Comparison of ENCODE assay signal across 8 cellular contexts in the genomic region with DNA sequence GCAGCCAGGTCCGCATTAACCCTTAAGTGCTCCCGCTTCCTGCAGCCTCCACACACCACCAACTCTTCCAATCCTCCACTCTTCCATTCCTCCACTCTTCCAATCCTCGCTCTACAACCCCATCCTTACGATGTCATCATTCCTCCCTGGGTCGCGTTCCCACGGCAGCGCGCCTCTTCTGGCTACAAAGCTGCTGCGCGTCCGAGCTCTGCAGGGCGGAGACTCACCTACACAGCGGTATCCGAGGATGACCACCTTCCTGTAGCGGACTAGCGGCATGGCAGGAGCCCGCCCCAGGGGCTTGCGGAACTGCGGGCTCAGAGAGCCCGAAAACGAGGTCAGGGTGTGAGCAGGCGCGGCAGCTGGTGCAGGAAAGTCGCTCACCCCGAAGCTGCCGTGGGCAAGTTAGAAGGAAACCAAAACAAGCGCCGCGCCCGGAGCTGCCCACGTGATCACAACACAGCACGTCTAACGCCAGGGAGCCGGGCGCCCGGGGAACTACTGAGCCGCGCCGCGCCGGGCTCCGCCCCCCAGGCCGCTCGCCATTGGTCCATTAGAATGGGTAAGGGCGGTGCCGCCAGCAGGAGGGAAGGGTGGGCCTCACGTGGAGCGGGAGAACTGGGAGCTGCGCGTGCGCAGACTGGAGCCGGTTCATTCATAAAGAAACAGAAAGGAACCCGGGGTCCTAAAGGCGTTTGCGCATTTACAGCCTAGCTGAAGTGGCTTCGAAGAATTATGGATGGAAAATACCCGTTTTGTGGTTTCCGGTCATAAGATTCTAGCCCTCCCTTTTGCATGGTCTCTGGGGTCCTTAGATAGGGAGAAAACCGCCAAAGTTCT. TPM values are rescaled to one million over a fixed set of nuclear protein-coding genes. Genes with fewer than 3 reads are reported as not detected.
DNase-seq lines count a peak whose midpoint lies in the region; TF ChIP-seq lines count a peak whose summit lies in the region.

A gene with protein sequence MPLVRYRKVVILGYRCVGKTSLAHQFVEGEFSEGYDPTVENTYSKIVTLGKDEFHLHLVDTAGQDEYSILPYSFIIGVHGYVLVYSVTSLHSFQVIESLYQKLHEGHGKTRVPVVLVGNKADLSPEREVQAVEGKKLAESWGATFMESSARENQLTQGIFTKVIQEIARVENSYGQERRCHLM (minus strand): TSS at position 473 of the 840 bp plus-strand sequence. CDS start 194 bp downstream, at position 279.

- peak within 1 kb of the TSS; percentile 69 for H3K9ac ChIP-seq in fibroblast of lung (ENCODE audit: insufficient read depth, low read length)

- H4K20me1 ChIP-seq in fibroblast of lung (ENCODE audit: control insufficient read depth, extremely low read depth, insufficient read depth, low read length) = no peaks in the 10 kb centered on the region

- no peaks in the 10 kb centered on the region for H3K27me3 ChIP-seq in fibroblast of lung (ENCODE audit: control insufficient read depth, insufficient read depth, low read length)

- peak within 1 kb of the TSS; percentile 57 for H3K27ac ChIP-seq in fibroblast of lung (ENCODE audit: insufficient read depth, low read length)

- H3K4me2 ChIP-seq in fibroblast of lung (ENCODE audit: extremely low read depth, insufficient read depth, low read length) = peak within 1 kb of the TSS; percentile 96

- no peaks in the 10 kb centered on the region for H3K9me3 ChIP-seq in fibroblast of lung (ENCODE audit: control insufficient read depth, insufficient read depth, low read depth, low read length)

- peak within 1 kb of the TSS; percentile 73 to 97 (median 88) for H3K4me3 ChIP-seq in fibroblast of lung (replicated peaks in 1 of 4; ENCODE audit: control extremely low read depth in 1 of 4, insufficient read depth in 1 of 4, low read depth in 3 of 4, low read length in 4 of 4)

- peak; percentile 98 for DNase-seq in ELR (ENCODE audit: low read depth)
- peak; percentile 96 for DNase-seq in H4 (ENCODE audit: low spot score)
- peak; percentile 95 for DNase-seq in RPMI7951 (ENCODE audit: low read depth)
- peak; percentile 100 for DNase-seq in activated T-helper 1 cell treated with anti-CD3 and anti-CD28 coated beads, Interleukin-12 subunit alpha, Interleukin-12 subunit beta, Interleukin-2, Interleukin-4 antibody, amounts not matched to agents 30 ng/mL and 10 ng/mL and 1 ng/mL, durations not matched to agents 14 hours and 24 hours and 36 hours (ENCODE audit: low spot score)
- DNase-seq in fibroblast of lung (ENCODE audit: low read depth in 2 of 2) = peak; percentile 92 to 95

- no peaks in the 10 kb centered on the region for H3K36me3 ChIP-seq in fibroblast of lung (ENCODE audit: control insufficient read depth, insufficient read depth, low read length)

- peaks cover 8% of the 10 kb centered on the region for H3K36me3 Mint-ChIP-seq in activated T-helper 1 cell treated with anti-CD3 and anti-CD28 coated beads, Interleukin-12 subunit alpha, Interleukin-12 subunit beta, Interleukin-2, Interleukin-4 antibody, amounts not matched to agents 30 ng/mL and 10 ng/mL and 1 ng/mL, durations not matched to agents 14 hours and 24 hours and 36 hours (ENCODE audit: low read depth)
- no peaks in the 10 kb centered on the region for H3K36me3 Mint-ChIP-seq in nephron (ENCODE audit: low read depth)
- H3K36me3 Mint-ChIP-seq in stimulated activated naive CD8-positive, alpha-beta T cell treated with anti-CD3 and anti-CD28 coated beads, Interleukin-15, Interleukin-2, amounts not matched to agents 100 ng/mL and 50 ng/mL, for 24 hours (ENCODE audit: low read depth) = peaks cover 15% of the 10 kb centered on the region

- H3K27me3 Mint-ChIP-seq in activated T-helper 1 cell treated with anti-CD3 and anti-CD28 coated beads, Interleukin-12 subunit alpha, Interleukin-12 subunit beta, Interleukin-2, Interleukin-4 antibody, amounts not matched to agents 30 ng/mL and 10 ng/mL and 1 ng/mL, durations not matched to agents 14 hours and 24 hours and 36 hours (ENCODE audit: insufficient read depth) = no peaks in the 10 kb centered on the region
- H3K27me3 Mint-ChIP-seq in nephron (ENCODE audit: low read depth) = peaks cover 13% of the 10 kb centered on the region
- no peaks in the 10 kb centered on the region for H3K27me3 Mint-ChIP-seq in stimulated activated naive CD8-positive, alpha-beta T cell treated with anti-CD3 and anti-CD28 coated beads, Interleukin-15, Interleukin-2, amounts not matched to agents 100 ng/mL and 50 ng/mL, for 24 hours

- peak within 1 kb of the TSS; percentile 97 for H3K27ac Mint-ChIP-seq in activated T-helper 1 cell treated with anti-CD3 and anti-CD28 coated beads, Interleukin-12 subunit alpha, Interleukin-12 subunit beta, Interleukin-2, Interleukin-4 antibody, amounts not matched to agents 30 ng/mL and 10 ng/mL and 1 ng/mL, durations not matched to agents 14 hours and 24 hours and 36 hours
- peak within 1 kb of the TSS in 1 of 3 experiments; percentile 24 for H3K27ac Mint-ChIP-seq in nephron
- peak within 1 kb of the TSS; percentile 88 for H3K27ac Mint-ChIP-seq in stimulated activated naive CD8-positive, alpha-beta T cell treated with anti-CD3 and anti-CD28 coated beads, Interleukin-15, Interleukin-2, amounts not matched to agents 100 ng/mL and 50 ng/mL, for 24 hours

- H3K79me2 ChIP-seq in fibroblast of lung (ENCODE audit: control insufficient read depth, insufficient read depth, low read length) = no peaks in the 10 kb centered on the region

- peak within 1 kb of the TSS; percentile 99 for H2AFZ ChIP-seq in fibroblast of lung (ENCODE audit: low read length)

- peak within 1 kb of the TSS; percentile 100 for H3K4me3 Mint-ChIP-seq in activated T-helper 1 cell treated with anti-CD3 and anti-CD28 coated beads, Interleukin-12 subunit alpha, Interleukin-12 subunit beta, Interleukin-2, Interleukin-4 antibody, amounts not matched to agents 30 ng/mL and 10 ng/mL and 1 ng/mL, durations not matched to agents 14 hours and 24 hours and 36 hours
- H3K4me3 Mint-ChIP-seq in nephron = peak within 1 kb of the TSS; percentile 88 to 93 (median 92)
- H3K4me3 Mint-ChIP-seq in stimulated activated naive CD8-positive, alpha-beta T cell treated with anti-CD3 and anti-CD28 coated beads, Interleukin-15, Interleukin-2, amounts not matched to agents 100 ng/mL and 50 ng/mL, for 24 hours = peak within 1 kb of the TSS; percentile 94

- peaks cover 26% of the 10 kb centered on the region for H3K4me1 Mint-ChIP-seq in activated T-helper 1 cell treated with anti-CD3 and anti-CD28 coated beads, Interleukin-12 subunit alpha, Interleukin-12 subunit beta, Interleukin-2, Interleukin-4 antibody, amounts not matched to agents 30 ng/mL and 10 ng/mL and 1 ng/mL, durations not matched to agents 14 hours and 24 hours and 36 hours (ENCODE audit: low read depth)
- H3K4me1 Mint-ChIP-seq in nephron = peaks cover 20% of the 10 kb centered on the region
- H3K4me1 Mint-ChIP-seq in stimulated activated naive CD8-positive, alpha-beta T cell treated with anti-CD3 and anti-CD28 coated beads, Interleukin-15, Interleukin-2, amounts not matched to agents 100 ng/mL and 50 ng/mL, for 24 hours (ENCODE audit: low read depth) = peaks cover 21% of the 10 kb centered on the region

- intact Hi-C loops in activated T-helper 1 cell treated with anti-CD3 and anti-CD28 coated beads, Interleukin-12 subunit alpha, Interleukin-12 subunit beta, Interleukin-2, Interleukin-4 antibody, amounts not matched to agents 30 ng/mL and 10 ng/mL and 1 ng/mL, durations not matched to agents 14 hours and 24 hours and 36 hours (cut with micrococcal nuclease) = loop anchor here (1.0 kb wide), 9 partner anchors 9 to 254 kb away; a partner anchor contains a TSS

- peaks cover 8% of the 10 kb centered on the region for H3K4me1 ChIP-seq in fibroblast of lung (ENCODE audit: control insufficient read depth, extremely low read depth, insufficient read depth, low read length)

- TF ChIP-seq CTCF in LNCAP (IDR thresholded peaks at IDR 0.05) (peak; percentile 36), fibroblast of lung (conservative IDR thresholded peaks at IDR 0.05 in 1 of 2, IDR thresholded peaks at IDR 0.05 in 1 of 2; ENCODE audit: low read depth in 1 of 2, low read length in 2 of 2) (no peak), nephron (IDR thresholded peaks at IDR 0.05; ENCODE audit: unreplicated experiment in 3 of 3) (no peak)

- H3K9me3 Mint-ChIP-seq in activated T-helper 1 cell treated with anti-CD3 and anti-CD28 coated beads, Interleukin-12 subunit alpha, Interleukin-12 subunit beta, Interleukin-2, Interleukin-4 antibody, amounts not matched to agents 30 ng/mL and 10 ng/mL and 1 ng/mL, durations not matched to agents 14 hours and 24 hours and 36 hours = no peaks in the 10 kb centered on the region
- H3K9me3 Mint-ChIP-seq in nephron = no peaks in the 10 kb centered on the region
- no peaks in the 10 kb centered on the region for H3K9me3 Mint-ChIP-seq in stimulated activated naive CD8-positive, alpha-beta T cell treated with anti-CD3 and anti-CD28 coated beads, Interleukin-15, Interleukin-2, amounts not matched to agents 100 ng/mL and 50 ng/mL, for 24 hours

RNA-seq across cellular contexts. Expression of the gene that starts here (rescaled TPM):
- total RNA-seq in H4 (2014; rRNA removed; shearing (Covaris generic)) = 0.99 and 2.4 TPM in 2 replicates
- total RNA-seq in RPMI7951 (2014; rRNA removed; shearing (Covaris generic)) = 6.7 and 13.2 TPM in 2 replicates
- total RNA-seq in activated T-helper 1 cell treated with anti-CD3 and anti-CD28 coated beads, Interleukin-12 subunit alpha, Interleukin-12 subunit beta, Interleukin-2, Interleukin-4 antibody, amounts not matched to agents 30 ng/mL and 10 ng/mL and 1 ng/mL, durations not matched to agents 14 hours and 24 hours and 36 hours = 8.6 and 10.7 TPM in 2 replicates
- total RNA-seq in fibroblast of lung = 0.33 and 0.51 TPM in 2 replicates
- polyA plus RNA-seq in fibroblast of lung = 0.28 and 0.41 TPM in 2 replicates
- polyA plus RNA-seq in fibroblast of lung (2012) = 0.37 and 0.39 TPM in 2 replicates
- not detected in 2 replicates for polyA minus RNA-seq in fibroblast of lung (ENCODE audit: low replicate concordance)

Comparison
In these comparisons a context has a peak if more than half of its experiments do, and no peak if none do; other contexts are left out.
1. Peak in every context shown above with its lines: DNase-seq, H3K4me3 ChIP-seq and H3K27ac ChIP-seq.
2. Peak in DNase-seq, H3K4me3 ChIP-seq, H3K27ac ChIP-seq, H3K9ac ChIP-seq and H3K4me2 ChIP-seq in fibroblast of lung; RNA of the gene not detected or under 1 TPM.